Comparison of ENCODE assay signal across 8 cellular contexts in genomic region chr2:9003616-9004337, GRCh38. TPM values are rescaled to one million over a fixed set of nuclear protein-coding genes. Genes with fewer than 3 reads are reported as not detected.
A peak's percentile ranks its signal among the peaks of the same experiment; 100 is the strongest.
DNase-seq lines count a peak whose midpoint lies in the region; ATAC-seq and TF ChIP-seq lines count a peak whose summit lies in the region.

Gene MBOAT2 (minus strand): TSS chr2:9003684. CDS start chr2:9003614, 70 bp downstream.

- peak; percentile 99 for DNase-seq in AG20443 (ENCODE audit: low spot score)
- peak; percentile 80 to 93 for DNase-seq in NCI-H524 (lab: John Stamatoyannopoulos, UW)
- peak; percentile 79 to 82 for DNase-seq in activated CD4-positive, alpha-beta T cell treated with anti-CD3 and anti-CD28 coated beads, Interleukin-2, amount 50 U/mL, for 48 hours
- peak; percentile 77 to 94 (median 84) for DNase-seq in dorsolateral prefrontal cortex
- DNase-seq in right lobe of liver, result peak; percentile 79 to 84 (median 82)
- DNase-seq in stimulated activated CD4-positive, alpha-beta T cell treated with anti-CD3 and anti-CD28 coated beads, Interleukin-2, amount 100 ng/mL, for 48 hours, result peak; percentile 70

- no peaks in the 10 kb centered on the region for H3K36me3 ChIP-seq in right lobe of liver

- TF ChIP-seq CTCF in dorsolateral prefrontal cortex (IDR thresholded peaks at IDR 0.05 in 54 of 56, conservative IDR thresholded peaks at IDR 0.05 in 2 of 56; ENCODE audit: low read depth in 1 of 56, partially characterized antibody in 56 of 56) (peak in 3 of 56 donors; percentile 9 to 16 (median 10)), right lobe of liver (IDR thresholded peaks at IDR 0.05) (no peak)

- peak within 1 kb of the TSS; percentile 66 to 98 (median 89) for H3K4me3 ChIP-seq in dorsolateral prefrontal cortex
- H3K4me3 ChIP-seq in right lobe of liver, result peak within 1 kb of the TSS; percentile 41 to 57 (median 48)

- H3K4me1 ChIP-seq in right lobe of liver, result peaks cover 0 to 3% (median 0%) of the 10 kb centered on the region in 4 donors

- TF ChIP-seq POLR2A in GM19099 (IDR thresholded peaks at IDR 0.05; ENCODE audit: extremely low read depth, insufficient read length, low read depth), result peak; percentile 87
- peak; percentile 30 for TF ChIP-seq POLR2A in right lobe of liver (IDR thresholded peaks at IDR 0.05)

- 0% methylated on average over 7 of the region's 104 CpGs for WGBS in right lobe of liver (ENCODE audit: insufficient coverage, low coverage, low lambda C conversion rate, missing lambda C conversion rate)

- intact Hi-C loops in dorsolateral prefrontal cortex (cut with DNase I), result loop anchor here (2.0 to 10.0 kb wide), 4 partner anchors 76 to 139 kb away; no protein-coding TSS in a partner anchor
- intact Hi-C loops in right lobe of liver (cut with DNase I), result no loop called here

- H3K27ac ChIP-seq in dorsolateral prefrontal cortex (peak within 1 kb of the TSS; percentile 71 to 99 (median 96)), right lobe of liver (peak within 1 kb of the TSS in 2 of 3 donors; percentile 43 to 53)

- no peaks in the 10 kb centered on the region for H3K27me3 ChIP-seq in dorsolateral prefrontal cortex
- H3K27me3 ChIP-seq in right lobe of liver, result no peaks in the 10 kb centered on the region

- ATAC-seq in HG03354 (IDR thresholded peaks at IDR 0.05; ENCODE audit: poor library complexity, severe bottlenecking, unreplicated experiment) (peak; percentile 86), right lobe of liver (peak; percentile 92 to 96 (median 94))

- H3K9me3 ChIP-seq in right lobe of liver, result no peaks in the 10 kb centered on the region

RNA-seq across cellular contexts. Expression of gene MBOAT2, which starts in this region (rescaled TPM):
- total RNA-seq in dorsolateral prefrontal cortex (100 to 1,000 TPM in 18 of 120 experiments, 10 to 100 TPM in 102; 52.5 to 138 (median 83.9) TPM), right lobe of liver (1 to 10 TPM in 4 of 6 experiments, under 1 TPM in 2; 0.50 to 1.9 (median 1.5) TPM)

Comparison
In these comparisons a context has a peak if more than half of its experiments do, and no peak if none do; other contexts are left out.
1. Peak in every context shown above with its lines: DNase-seq, ATAC-seq, H3K4me3 ChIP-seq and H3K27ac ChIP-seq.
2. RNA of gene MBOAT2 (total RNA-seq): 52.5 to 138 TPM in dorsolateral prefrontal cortex; 0.50 to 1.9 TPM in right lobe of liver; every median in the first group is over 10 times any median in the second.
3. intact Hi-C loops: an anchor here in dorsolateral prefrontal cortex (2.0 to 10.0 kb wide); none called in right lobe of liver.